2 cellular contexts compared by ENCODE assay signal in the genomic region with DNA sequence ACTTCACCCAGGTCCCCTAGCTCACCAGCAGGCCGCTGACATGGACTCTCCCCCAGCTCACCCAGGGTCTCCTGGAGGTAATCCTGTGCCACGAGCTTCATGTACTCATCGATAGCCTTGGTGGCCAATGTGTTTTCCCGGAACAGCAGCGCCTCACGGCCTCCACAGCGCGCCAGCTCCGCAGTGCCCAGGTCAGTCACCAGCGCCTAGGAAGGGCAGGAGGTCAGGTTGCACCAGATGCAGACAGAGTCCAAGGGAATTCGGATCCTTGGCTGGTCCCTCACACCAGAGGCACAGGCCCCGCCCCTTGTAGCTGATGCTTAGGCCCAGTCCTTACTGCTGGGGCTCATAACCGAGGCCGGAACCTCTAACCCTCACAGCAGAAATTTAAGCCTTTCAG.
TF ChIP-seq lines count a peak whose summit lies in the region.

No MANE protein-coding gene starts in this region.

TF ChIP-seq in A549, 52 proteins besides CTCF, POLR2A, EP300 and RAD21:
- TF ChIP-seq MAZ (IDR thresholded peaks at IDR 0.05; ENCODE audit: borderline replicate concordance, low read depth, low read length), result no peak

TF ChIP-seq in WTC11, 78 proteins besides CTCF, POLR2A, EP300 and RAD21:
- TF ChIP-seq, protein P1, sequence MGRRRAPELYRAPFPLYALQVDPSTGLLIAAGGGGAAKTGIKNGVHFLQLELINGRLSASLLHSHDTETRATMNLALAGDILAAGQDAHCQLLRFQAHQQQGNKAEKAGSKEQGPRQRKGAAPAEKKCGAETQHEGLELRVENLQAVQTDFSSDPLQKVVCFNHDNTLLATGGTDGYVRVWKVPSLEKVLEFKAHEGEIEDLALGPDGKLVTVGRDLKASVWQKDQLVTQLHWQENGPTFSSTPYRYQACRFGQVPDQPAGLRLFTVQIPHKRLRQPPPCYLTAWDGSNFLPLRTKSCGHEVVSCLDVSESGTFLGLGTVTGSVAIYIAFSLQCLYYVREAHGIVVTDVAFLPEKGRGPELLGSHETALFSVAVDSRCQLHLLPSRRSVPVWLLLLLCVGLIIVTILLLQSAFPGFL (CRISPR knock-in tag; IDR thresholded peaks at IDR 0.05; ENCODE audit: borderline replicate concordance), result no peak
- TF ChIP-seq ATF1 (CRISPR knock-in tag; IDR thresholded peaks at IDR 0.05) (no peak), ATF2 (CRISPR knock-in tag; IDR thresholded peaks at IDR 0.05; ENCODE audit: borderline replicate concordance, low read depth) (no peak), PRRX2 (CRISPR knock-in tag; IDR thresholded peaks at IDR 0.05) (no peak), ERG (CRISPR knock-in tag; IDR thresholded peaks at IDR 0.05) (no peak), FOXJ3 (CRISPR knock-in tag; IDR thresholded peaks at IDR 0.05; ENCODE audit: borderline replicate concordance) (no peak), TEAD1 (CRISPR knock-in tag; IDR thresholded peaks at IDR 0.05) (no peak), CREM (CRISPR knock-in tag; IDR thresholded peaks at IDR 0.05) (no peak), TP53 (CRISPR knock-in tag; IDR thresholded peaks at IDR 0.05) (no peak), GRHL2 (CRISPR knock-in tag; IDR thresholded peaks at IDR 0.05; ENCODE audit: insufficient replicate concordance, severe bottlenecking) (no peak), E2F1 (CRISPR knock-in tag; IDR thresholded peaks at IDR 0.05) (no peak), ZNF219 (CRISPR knock-in tag; IDR thresholded peaks at IDR 0.05; ENCODE audit: borderline replicate concordance) (no peak)
- TF ChIP-seq, protein P2, sequence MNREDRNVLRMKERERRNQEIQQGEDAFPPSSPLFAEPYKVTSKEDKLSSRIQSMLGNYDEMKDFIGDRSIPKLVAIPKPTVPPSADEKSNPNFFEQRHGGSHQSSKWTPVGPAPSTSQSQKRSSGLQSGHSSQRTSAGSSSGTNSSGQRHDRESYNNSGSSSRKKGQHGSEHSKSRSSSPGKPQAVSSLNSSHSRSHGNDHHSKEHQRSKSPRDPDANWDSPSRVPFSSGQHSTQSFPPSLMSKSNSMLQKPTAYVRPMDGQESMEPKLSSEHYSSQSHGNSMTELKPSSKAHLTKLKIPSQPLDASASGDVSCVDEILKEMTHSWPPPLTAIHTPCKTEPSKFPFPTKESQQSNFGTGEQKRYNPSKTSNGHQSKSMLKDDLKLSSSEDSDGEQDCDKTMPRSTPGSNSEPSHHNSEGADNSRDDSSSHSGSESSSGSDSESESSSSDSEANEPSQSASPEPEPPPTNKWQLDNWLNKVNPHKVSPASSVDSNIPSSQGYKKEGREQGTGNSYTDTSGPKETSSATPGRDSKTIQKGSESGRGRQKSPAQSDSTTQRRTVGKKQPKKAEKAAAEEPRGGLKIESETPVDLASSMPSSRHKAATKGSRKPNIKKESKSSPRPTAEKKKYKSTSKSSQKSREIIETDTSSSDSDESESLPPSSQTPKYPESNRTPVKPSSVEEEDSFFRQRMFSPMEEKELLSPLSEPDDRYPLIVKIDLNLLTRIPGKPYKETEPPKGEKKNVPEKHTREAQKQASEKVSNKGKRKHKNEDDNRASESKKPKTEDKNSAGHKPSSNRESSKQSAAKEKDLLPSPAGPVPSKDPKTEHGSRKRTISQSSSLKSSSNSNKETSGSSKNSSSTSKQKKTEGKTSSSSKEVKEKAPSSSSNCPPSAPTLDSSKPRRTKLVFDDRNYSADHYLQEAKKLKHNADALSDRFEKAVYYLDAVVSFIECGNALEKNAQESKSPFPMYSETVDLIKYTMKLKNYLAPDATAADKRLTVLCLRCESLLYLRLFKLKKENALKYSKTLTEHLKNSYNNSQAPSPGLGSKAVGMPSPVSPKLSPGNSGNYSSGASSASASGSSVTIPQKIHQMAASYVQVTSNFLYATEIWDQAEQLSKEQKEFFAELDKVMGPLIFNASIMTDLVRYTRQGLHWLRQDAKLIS (CRISPR knock-in tag; IDR thresholded peaks at IDR 0.05; ENCODE audit: borderline replicate concordance), result no peak
- TF ChIP-seq, protein P3, sequence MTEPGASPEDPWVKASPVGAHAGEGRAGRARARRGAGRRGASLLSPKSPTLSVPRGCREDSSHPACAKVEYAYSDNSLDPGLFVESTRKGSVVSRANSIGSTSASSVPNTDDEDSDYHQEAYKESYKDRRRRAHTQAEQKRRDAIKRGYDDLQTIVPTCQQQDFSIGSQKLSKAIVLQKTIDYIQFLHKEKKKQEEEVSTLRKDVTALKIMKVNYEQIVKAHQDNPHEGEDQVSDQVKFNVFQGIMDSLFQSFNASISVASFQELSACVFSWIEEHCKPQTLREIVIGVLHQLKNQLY (CRISPR knock-in tag; IDR thresholded peaks at IDR 0.05), result no peak
